In the genomic region with DNA sequence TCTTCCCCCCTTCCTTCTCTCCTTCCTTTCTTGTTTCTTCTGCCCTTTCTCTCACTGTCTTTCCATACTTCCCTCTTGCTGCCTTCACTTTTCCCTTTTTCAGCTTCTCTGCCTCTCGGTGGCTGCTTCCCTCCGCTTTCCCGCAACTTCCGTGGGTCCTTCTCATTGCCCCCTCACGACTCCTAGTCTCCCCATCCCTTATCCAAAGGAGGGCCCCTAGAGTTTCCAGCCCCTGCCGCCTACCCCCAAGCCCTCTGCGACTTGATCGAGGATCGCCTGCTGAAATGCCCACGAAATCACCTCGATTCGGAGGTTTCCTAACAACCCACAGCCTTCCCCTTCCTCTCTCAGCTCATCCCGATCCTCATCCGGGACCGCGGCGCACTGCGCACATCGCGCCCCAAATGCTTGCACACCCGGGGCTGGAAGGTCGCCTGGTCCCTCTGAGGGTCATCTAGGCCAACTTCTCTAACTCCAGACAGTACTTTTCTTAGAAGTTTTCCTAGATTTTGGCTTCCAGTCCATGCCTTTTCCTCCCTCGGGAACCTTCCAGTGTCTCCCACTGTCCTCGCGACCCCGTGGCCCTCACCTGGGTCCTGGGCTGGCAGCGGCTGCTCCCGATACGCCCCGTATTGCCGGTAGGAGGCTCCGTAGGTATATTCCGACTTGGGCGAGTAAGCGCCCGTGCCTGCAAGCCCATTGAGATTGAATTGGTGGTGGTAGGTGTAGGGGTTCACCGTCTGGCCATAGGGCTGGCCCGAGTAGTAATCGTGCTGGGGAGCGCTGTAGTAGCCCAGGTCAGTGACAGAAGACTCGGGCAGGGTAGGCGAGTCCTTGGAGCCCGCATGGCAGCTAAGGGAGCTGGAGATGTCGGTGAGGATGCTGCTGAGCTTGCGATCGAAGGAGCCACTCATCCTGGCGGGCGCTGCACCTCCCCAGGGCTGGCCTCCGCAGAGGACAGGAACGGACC, we compare ENCODE assay signal across 8 cellular contexts. TPM values are rescaled to one million over a fixed set of nuclear protein-coding genes. Genes with fewer than 3 reads are reported as not detected.
DNase-seq lines count a peak whose midpoint lies in the region; ATAC-seq and TF ChIP-seq lines count a peak whose summit lies in the region.

No MANE protein-coding gene starts in this region.

- no peaks in the 10 kb centered on the region for H4K20me1 ChIP-seq in PC-3 (ENCODE audit: low read length)

- no peaks in the 10 kb centered on the region for H3F3A ChIP-seq in PC-3 (ENCODE audit: low read length, unreplicated experiment)

- no peaks in the 10 kb centered on the region for H3K36me3 ChIP-seq in PC-3 (ENCODE audit: low read depth, low read length)
- no peaks in the 10 kb centered on the region for H3K36me3 ChIP-seq in psoas muscle (ENCODE audit: insufficient read depth in 1 of 2, low read depth in 1 of 2)

- H3K9me2 ChIP-seq in PC-3 (replicated peaks; ENCODE audit: low read length) = no peaks in the 10 kb centered on the region

- ATAC-seq in PC-3 = no peak; the same call in 1 of the 2 replicates
- ATAC-seq in esophagus mucosa = peak; percentile 4
- ATAC-seq in psoas muscle = no peak
- no peak for ATAC-seq in GM18520 (IDR thresholded peaks at IDR 0.05; ENCODE audit: unreplicated experiment)

- 3 to 4% (median 4%) methylated on average over 50 of the region's 50 CpGs for WGBS in psoas muscle, 3 donors

- peaks cover 12% of the 10 kb centered on the region for H3K27me3 ChIP-seq in PC-3 (ENCODE audit: low read length)
- H3K27me3 ChIP-seq in psoas muscle (ENCODE audit: insufficient read depth in 3 of 3, low read length in 2 of 3) = peaks cover 0 to 95% (median 35%) of the 10 kb centered on the region in 3 donors

- peak overlapping the region; percentile 68 for H3K4me3 ChIP-seq in PC-3 (ENCODE audit: low read length)
- peak overlapping the region; percentile 66 for H3K4me3 ChIP-seq in psoas muscle

- H2AFZ ChIP-seq in PC-3 (ENCODE audit: low read length) = peak overlapping the region; percentile 73

- peaks cover 32% of the 10 kb centered on the region for H3K4me1 ChIP-seq in PC-3 (ENCODE audit: insufficient read depth, low read length)
- peaks cover 19% of the 10 kb centered on the region for H3K4me1 ChIP-seq in psoas muscle

- POLR2A ChIA-PET in PC-3 (lab: Charles Lee; ENCODE audit: unreplicated experiment) = interaction anchor here (0.5 kb wide), 1 partner anchor 10 kb away, joined by 4 read pairs; no protein-coding TSS in a partner anchor

- DNase-seq in PC-3 = no peak
- no peak for DNase-seq in psoas muscle
- no peak for DNase-seq in midbrain (lab: John Stamatoyannopoulos, UW)
- DNase-seq in superior temporal gyrus (ENCODE audit: extremely low spot score) = no peak
- DNase-seq in SK-N-DZ (ENCODE audit: low spot score) = no peak

- H3K4me2 ChIP-seq in PC-3 (ENCODE audit: low read length) = peak overlapping the region; percentile 85

- intact Hi-C loops in PC-3 (cut with micrococcal nuclease) (loop anchor here (5.0 kb wide), 2 partner anchors 287 to 427 kb away; partner anchors contain the start of gene SLC35B1), psoas muscle (cut with DNase I) (loop anchor here (5.0 to 10.0 kb wide), 6 partner anchors 112 to 437 kb away; no protein-coding TSS in a partner anchor)

- H3K79me2 ChIP-seq in PC-3 (ENCODE audit: low read length) = no peaks in the 10 kb centered on the region

- H3K9me3 ChIP-seq in PC-3 (ENCODE audit: low read length) (no peaks in the 10 kb centered on the region), psoas muscle (no peaks in the 10 kb centered on the region)

- no TSS peak for BruUV-seq in PC-3 (replicated peaks; lab: Mats Ljungman, UMichigan)

- peak; percentile 4 for TF ChIP-seq CTCF in GM12873 (IDR thresholded peaks at IDR 0.05; ENCODE audit: insufficient read depth, low read depth, low read length, missing control alignments)
- peak; percentile 44 for TF ChIP-seq CTCF in PC-3 (conservative IDR thresholded peaks at IDR 0.05; ENCODE audit: low read depth, low read length)
- no peak for TF ChIP-seq CTCF in psoas muscle (IDR thresholded peaks at IDR 0.05)

- CTCF ChIA-PET in PC-3 (lab: Charles Lee) = interaction anchor here (0.6 to 4.1 kb wide), 4 partner anchors 42 to 939 kb away, joined by 3 to 35 read pairs (median 5); no protein-coding TSS in a partner anchor

- H3K9ac ChIP-seq in PC-3 (ENCODE audit: low read length) = no peak overlapping the region; the same call in 1 of the 2 replicates

- H3K27ac ChIP-seq in PC-3 (ENCODE audit: low read length) = no peak overlapping the region
- H3K27ac ChIP-seq in psoas muscle = no peak overlapping the region

RNA-seq across cellular contexts. Expression of gene DLX3, which starts 0.7 kb away (rescaled TPM):
- total RNA-seq in PC-3 (2014; rRNA removed) (0.18 and 0.23 TPM in 2 replicates), esophagus mucosa (4.0 TPM), psoas muscle (not detected)
- under 1 TPM in 1 of 3 donors, not detected in 2; 0.03 TPM for polyA plus RNA-seq in psoas muscle
- not detected in 2 replicates for polyA plus RNA-seq in SK-N-DZ (2014; cell fraction: cytosol; rRNA removed)
- polyA plus RNA-seq in SK-N-DZ (2014; cell fraction: nucleus; rRNA removed) = not detected in 2 replicates

RNA-seq across cellular contexts. Expression of gene DLX4, which starts 25.4 kb away (rescaled TPM):
- total RNA-seq in PC-3 (2014; rRNA removed) = 0.35 and 0.44 TPM in 2 replicates
- total RNA-seq in esophagus mucosa = 0.52 TPM
- total RNA-seq in psoas muscle = not detected
- not detected for polyA plus RNA-seq in psoas muscle
- 0.17 TPM in 1 of 2 replicates, not detected in the other for polyA plus RNA-seq in SK-N-DZ (2014; cell fraction: cytosol; rRNA removed)
- polyA plus RNA-seq in SK-N-DZ (2014; cell fraction: nucleus; rRNA removed) = 0.84 and 1.9 TPM in 2 replicates
